In genomic region chr3:19295208-19295607, GRCh38 we compare ENCODE assay signal across 10 cellular contexts.
"Had no signal": no experiment of that assay in that cellular context is flagged by ENCODE, and none has a peak within 500 bp of the region (broad histone marks: within the 10 kb centered on the region; RNA-seq: fewer than 3 reads in every experiment).

No MANE protein-coding gene starts in this region.

- H3K27me3 Mint-ChIP-seq: IgD-negative memory B cell had no signal

- DNase-seq: IMR-90, Karpas-422, KBM-7, KG1 had no signal

- H3K4me1 Mint-ChIP-seq: IgD-negative memory B cell had no signal

- H3K27ac ChIP-seq: HL-60, KMS-11 had no signal

- H3K4me2 ChIP-seq: KMS-11 had no signal

- H3K4me3 Mint-ChIP-seq: IgD-negative memory B cell had no signal

- FAIRE-seq: HepG2, HTR-8/SVneo, K562 had no signal

- H3K9ac ChIP-seq: KMS-11 had no signal

- ATAC-seq: HepG2, K562 had no signal

- H3K4me3 ChIP-seq: K562 had no signal
